Comparison of ENCODE assay signal across 2 cellular contexts in the genomic region with DNA sequence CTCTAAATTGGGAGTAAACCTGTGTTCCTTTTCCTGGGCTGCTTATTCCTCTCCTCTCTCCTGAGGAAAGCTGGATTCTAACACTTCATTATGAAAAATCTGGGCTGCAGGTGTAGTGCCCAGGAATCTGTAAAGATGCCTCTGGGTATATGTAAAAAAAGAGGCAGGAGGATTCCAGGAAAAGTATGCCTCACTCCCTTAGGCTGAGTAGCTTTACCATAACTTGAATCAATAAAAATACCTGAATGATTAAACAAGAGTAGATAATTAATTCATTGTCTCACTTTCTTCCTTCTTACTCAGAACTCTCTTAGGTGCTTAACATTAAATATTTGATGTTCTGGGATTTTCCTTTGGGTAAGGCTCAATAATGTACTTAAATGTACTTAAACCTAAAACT.
TF ChIP-seq lines count a peak whose summit lies in the region.

No MANE protein-coding gene starts in this region.

TF ChIP-seq in GM23338, 12 proteins besides CTCF, POLR2A, EP300 and RAD21 (continued from another document):
- TF ChIP-seq, protein P1, sequence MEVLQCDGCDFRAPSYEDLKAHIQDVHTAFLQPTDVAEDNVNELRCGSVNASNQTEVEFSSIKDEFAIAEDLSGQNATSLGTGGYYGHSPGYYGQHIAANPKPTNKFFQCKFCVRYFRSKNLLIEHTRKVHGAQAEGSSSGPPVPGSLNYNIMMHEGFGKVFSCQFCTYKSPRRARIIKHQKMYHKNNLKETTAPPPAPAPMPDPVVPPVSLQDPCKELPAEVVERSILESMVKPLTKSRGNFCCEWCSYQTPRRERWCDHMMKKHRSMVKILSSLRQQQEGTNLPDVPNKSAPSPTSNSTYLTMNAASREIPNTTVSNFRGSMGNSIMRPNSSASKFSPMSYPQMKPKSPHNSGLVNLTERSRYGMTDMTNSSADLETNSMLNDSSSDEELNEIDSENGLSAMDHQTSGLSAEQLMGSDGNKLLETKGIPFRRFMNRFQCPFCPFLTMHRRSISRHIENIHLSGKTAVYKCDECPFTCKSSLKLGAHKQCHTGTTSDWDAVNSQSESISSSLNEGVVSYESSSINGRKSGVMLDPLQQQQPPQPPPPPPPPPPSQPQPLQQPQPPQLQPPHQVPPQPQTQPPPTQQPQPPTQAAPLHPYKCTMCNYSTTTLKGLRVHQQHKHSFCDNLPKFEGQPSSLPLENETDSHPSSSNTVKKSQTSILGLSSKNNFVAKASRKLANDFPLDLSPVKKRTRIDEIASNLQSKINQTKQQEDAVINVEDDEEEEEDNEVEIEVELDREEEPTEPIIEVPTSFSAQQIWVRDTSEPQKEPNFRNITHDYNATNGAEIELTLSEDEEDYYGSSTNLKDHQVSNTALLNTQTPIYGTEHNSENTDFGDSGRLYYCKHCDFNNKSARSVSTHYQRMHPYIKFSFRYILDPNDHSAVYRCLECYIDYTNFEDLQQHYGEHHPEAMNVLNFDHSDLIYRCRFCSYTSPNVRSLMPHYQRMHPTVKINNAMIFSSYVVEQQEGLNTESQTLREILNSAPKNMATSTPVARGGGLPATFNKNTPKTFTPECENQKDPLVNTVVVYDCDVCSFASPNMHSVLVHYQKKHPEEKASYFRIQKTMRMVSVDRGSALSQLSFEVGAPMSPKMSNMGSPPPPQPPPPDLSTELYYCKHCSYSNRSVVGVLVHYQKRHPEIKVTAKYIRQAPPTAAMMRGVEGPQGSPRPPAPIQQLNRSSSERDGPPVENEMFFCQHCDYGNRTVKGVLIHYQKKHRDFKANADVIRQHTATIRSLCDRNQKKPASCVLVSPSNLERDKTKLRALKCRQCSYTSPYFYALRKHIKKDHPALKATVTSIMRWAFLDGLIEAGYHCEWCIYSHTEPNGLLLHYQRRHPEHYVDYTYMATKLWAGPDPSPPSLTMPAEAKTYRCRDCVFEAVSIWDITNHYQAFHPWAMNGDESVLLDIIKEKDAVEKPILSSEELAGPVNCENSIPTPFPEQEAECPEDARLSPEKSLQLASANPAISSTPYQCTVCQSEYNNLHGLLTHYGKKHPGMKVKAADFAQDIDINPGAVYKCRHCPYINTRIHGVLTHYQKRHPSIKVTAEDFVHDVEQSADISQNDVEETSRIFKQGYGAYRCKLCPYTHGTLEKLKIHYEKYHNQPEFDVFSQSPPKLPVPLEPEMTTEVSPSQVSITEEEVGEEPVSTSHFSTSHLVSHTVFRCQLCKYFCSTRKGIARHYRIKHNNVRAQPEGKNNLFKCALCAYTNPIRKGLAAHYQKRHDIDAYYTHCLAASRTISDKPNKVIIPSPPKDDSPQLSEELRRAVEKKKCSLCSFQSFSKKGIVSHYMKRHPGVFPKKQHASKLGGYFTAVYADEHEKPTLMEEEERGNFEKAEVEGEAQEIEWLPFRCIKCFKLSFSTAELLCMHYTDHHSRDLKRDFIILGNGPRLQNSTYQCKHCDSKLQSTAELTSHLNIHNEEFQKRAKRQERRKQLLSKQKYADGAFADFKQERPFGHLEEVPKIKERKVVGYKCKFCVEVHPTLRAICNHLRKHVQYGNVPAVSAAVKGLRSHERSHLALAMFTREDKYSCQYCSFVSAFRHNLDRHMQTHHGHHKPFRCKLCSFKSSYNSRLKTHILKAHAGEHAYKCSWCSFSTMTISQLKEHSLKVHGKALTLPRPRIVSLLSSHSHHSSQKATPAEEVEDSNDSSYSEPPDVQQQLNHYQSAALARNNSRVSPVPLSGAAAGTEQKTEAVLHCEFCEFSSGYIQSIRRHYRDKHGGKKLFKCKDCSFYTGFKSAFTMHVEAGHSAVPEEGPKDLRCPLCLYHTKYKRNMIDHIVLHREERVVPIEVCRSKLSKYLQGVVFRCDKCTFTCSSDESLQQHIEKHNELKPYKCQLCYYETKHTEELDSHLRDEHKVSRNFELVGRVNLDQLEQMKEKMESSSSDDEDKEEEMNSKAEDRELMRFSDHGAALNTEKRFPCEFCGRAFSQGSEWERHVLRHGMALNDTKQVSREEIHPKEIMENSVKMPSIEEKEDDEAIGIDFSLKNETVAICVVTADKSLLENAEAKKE (CRISPR knock-in tag; IDR thresholded peaks at IDR 0.05), result no peak

TF ChIP-seq in H1, 55 proteins besides CTCF, POLR2A, EP300 and RAD21 (continued from another document):
- no peak for TF ChIP-seq CHD1 (IDR thresholded peaks at IDR 0.05; ENCODE audit: low read depth, low read length)
- TF ChIP-seq ASH2L (IDR thresholded peaks at IDR 0.05; ENCODE audit: low read length), result no peak
- no peak for TF ChIP-seq TCF12 (IDR thresholded peaks at IDR 0.05; ENCODE audit: low read depth, low read length)
- no peak for TF ChIP-seq SUZ12 (IDR thresholded peaks at IDR 0.05; ENCODE audit: low read length)
